Comparison of ENCODE assay signal across 16 cellular contexts in the genomic region with DNA sequence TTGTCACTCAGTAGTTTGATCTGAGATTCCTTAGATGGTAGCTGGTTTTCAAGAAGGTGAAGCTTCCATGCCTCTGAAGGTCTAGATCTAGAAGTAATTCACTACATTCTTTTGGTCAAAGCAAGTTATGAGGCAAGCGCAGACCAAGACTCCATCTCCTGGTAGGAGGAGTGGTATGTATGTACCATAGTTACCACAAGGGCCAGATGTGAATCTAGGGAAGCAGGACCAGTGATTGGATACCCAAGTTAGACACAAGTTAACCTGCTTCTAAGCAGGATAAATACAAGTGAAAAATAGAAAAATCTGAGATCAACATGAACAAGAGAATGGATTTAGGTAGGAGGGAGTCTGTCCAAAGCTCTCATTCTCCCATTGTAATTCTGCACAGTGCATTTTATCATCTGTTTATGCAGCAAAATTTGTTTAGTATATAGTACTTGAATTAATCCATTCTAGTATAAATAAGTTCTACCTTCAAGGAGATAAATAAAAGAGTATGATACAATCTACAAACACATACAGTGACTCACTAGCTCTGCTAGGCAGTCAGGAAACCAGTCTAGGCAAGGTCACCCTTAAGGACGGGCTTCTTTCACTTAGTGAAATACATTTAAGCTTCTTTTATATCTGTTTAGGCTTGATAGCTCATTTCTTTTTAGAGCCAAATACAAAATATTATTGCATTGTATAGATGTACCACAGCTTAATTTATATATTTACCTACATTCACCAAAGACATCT. TPM values are rescaled to one million over a fixed set of nuclear protein-coding genes. Genes with fewer than 3 reads are reported as not detected.
A peak's percentile ranks its signal among the peaks of the same experiment; 100 is the strongest.
DNase-seq lines count a peak whose midpoint lies in the region; ATAC-seq and TF ChIP-seq lines count a peak whose summit lies in the region.
"Had no signal": no experiment of that assay in that cellular context is flagged by ENCODE, and none has a peak within 500 bp of the region (broad histone marks: within the 10 kb centered on the region; RNA-seq: fewer than 3 reads in every experiment).

No MANE protein-coding gene starts in this region.

- no peaks in the 10 kb centered on the region for H3K27me3 Mint-ChIP-seq in HFFc6 (ENCODE audit: insufficient read depth)
- H3K27me3 Mint-ChIP-seq: activated B cell treated with CpG ODN at 0.5 μM for 24 hours had no signal

- H3K14ac ChIP-seq in mesenchymal stem cell (ENCODE audit: low read length in 2 of 2) = no peak overlapping the region

- no peak overlapping the region for H3K9ac ChIP-seq in mesenchymal stem cell (ENCODE audit: low read length)

- no peak overlapping the region for H3K18ac ChIP-seq in mesenchymal stem cell (ENCODE audit: low read depth in 1 of 2, low read length in 2 of 2)

- H3K36me3 ChIP-seq in mesenchymal stem cell (ENCODE audit: control insufficient read depth in 1 of 2, insufficient read depth in 2 of 2, low read depth in 1 of 2, low read length in 2 of 2) = no peaks in the 10 kb centered on the region
- H3K36me3 ChIP-seq: prostate gland had no signal

- H2BK120ac ChIP-seq in mesenchymal stem cell (ENCODE audit: low read depth, low read length) = no peak overlapping the region

- H3K9me3 Mint-ChIP-seq in HFFc6 = no peaks in the 10 kb centered on the region
- H3K9me3 Mint-ChIP-seq: activated B cell treated with CpG ODN at 0.5 μM for 24 hours had no signal

- H3K4me1 Mint-ChIP-seq in HFFc6 (ENCODE audit: low read depth) = peaks cover 23% of the 10 kb centered on the region

- no peaks in the 10 kb centered on the region for H3K36me3 Mint-ChIP-seq in HFFc6 (ENCODE audit: low read depth)

- DNase-seq in activated gamma-delta T cell treated with Interleukin-2 at 50 U/mL for 16 hours = peak; percentile 26
- DNase-seq in activated gamma-delta T cell (lab: John Stamatoyannopoulos, UW) = no peak
- DNase-seq in HFFc6 = peak; percentile 43
- DNase-seq in astrocyte of the spinal cord (ENCODE audit: low read depth, low spot score) = peak; percentile 41
- DNase-seq in mesenchymal stem cell = peak; percentile 75
- no peak for DNase-seq in sciatic nerve (ENCODE audit: low spot score)
- no peak for DNase-seq in effector CD4-positive, alpha-beta T cell
- DNase-seq in NCI-H524 (lab: John Stamatoyannopoulos, UW) = no peak
- DNase-seq: activated B cell treated with CpG ODN at 0.5 μM for 24 hours, caudate nucleus, DMS 273 treated with DMSO at 0.1 percent for 48 hours, hippocampal formation, NCI-H2029, NCI-H526 treated with DMSO at 0.1 percent for 48 hours, SW 1271 had no signal

- H4K91ac ChIP-seq in mesenchymal stem cell (ENCODE audit: low read length) = no peak overlapping the region

- H3K4me1 ChIP-seq in mesenchymal stem cell (ENCODE audit: control insufficient read depth, insufficient read depth, low read depth, low read length) = no peaks in the 10 kb centered on the region
- H3K4me1 ChIP-seq: prostate gland had no signal

- no peak overlapping the region for H2AK5ac ChIP-seq in mesenchymal stem cell (ENCODE audit: low read length, severe bottlenecking)

- no peak for ATAC-seq in sciatic nerve

- intact Hi-C loops in sciatic nerve (cut with DNase I) = no loop called here

- no peak overlapping the region for H2BK12ac ChIP-seq in mesenchymal stem cell (ENCODE audit: low read length in 2 of 2)

- H3K27ac Mint-ChIP-seq in HFFc6 = no peak overlapping the region
- H3K27ac Mint-ChIP-seq: activated B cell treated with CpG ODN at 0.5 μM for 24 hours had no signal

- H3K23ac ChIP-seq in mesenchymal stem cell (ENCODE audit: low read length in 2 of 2) = no peak overlapping the region

- no peak overlapping the region for H3K4me2 ChIP-seq in mesenchymal stem cell (ENCODE audit: low read length, poor library complexity, severe bottlenecking)

- no peak overlapping the region for H3K4ac ChIP-seq in mesenchymal stem cell (ENCODE audit: low read depth in 1 of 2, low read length in 2 of 2)

- H3K4me3 ChIP-seq in astrocyte of the spinal cord (ENCODE audit: low read depth, low read length) (no peak overlapping the region), mesenchymal stem cell (ENCODE audit: insufficient read depth in 1 of 2, low read depth in 1 of 2, low read length in 2 of 2) (no peak overlapping the region)
- H3K4me3 ChIP-seq: prostate gland had no signal

- in situ Hi-C loops in astrocyte of the spinal cord (cut with HindIII; ENCODE audit: low sequenced_read_pairs) = no loop called here

- H4K8ac ChIP-seq in mesenchymal stem cell (ENCODE audit: low read length) = no peak overlapping the region

- H2AFZ ChIP-seq in mesenchymal stem cell (ENCODE audit: low read depth, low read length) = no peak overlapping the region

- H3K27ac ChIP-seq in mesenchymal stem cell (ENCODE audit: low read length, poor library complexity, severe bottlenecking) = no peak overlapping the region
- H3K27ac ChIP-seq: prostate gland had no signal

- no peak overlapping the region for H2BK15ac ChIP-seq in mesenchymal stem cell (ENCODE audit: low read depth, poor library complexity, severe bottlenecking)

- 93% methylated on average over 1 of the region's 2 CpGs for WGBS in mesenchymal stem cell

- H3K4me3 Mint-ChIP-seq in HFFc6 = no peak overlapping the region
- H3K4me3 Mint-ChIP-seq: activated B cell treated with CpG ODN at 0.5 μM for 24 hours had no signal

- no peaks in the 10 kb centered on the region for H3K79me1 ChIP-seq in mesenchymal stem cell (replicated peaks; ENCODE audit: low read length, poor library complexity, severe bottlenecking)

- H3K27me3 ChIP-seq in mesenchymal stem cell (ENCODE audit: control insufficient read depth in 1 of 2, insufficient read depth in 1 of 2, low read length in 2 of 2) = no peaks in the 10 kb centered on the region

- no peaks in the 10 kb centered on the region for H3K9me3 ChIP-seq in mesenchymal stem cell (ENCODE audit: control insufficient read depth, low read length)
- H3K9me3 ChIP-seq: prostate gland had no signal

- TF ChIP-seq CTCF in HFFc6 (IDR thresholded peaks at IDR 0.05) (no peak), astrocyte of the spinal cord (IDR thresholded peaks at IDR 0.05; ENCODE audit: low read depth, low read length) (no peak)

- H2BK5ac ChIP-seq in mesenchymal stem cell (ENCODE audit: low read depth, low read length, poor library complexity, severe bottlenecking) = no peak overlapping the region

RNA-seq across cellular contexts. Expression of gene DOCK10, which starts 14.2 kb away (rescaled TPM):
- total RNA-seq in HFFc6 (2021; fragmentation: NEBNext Ultra II Directional; extraction: Animal tissue kit (Norgen Biotek cat#: 25700)) = 10 to 100 TPM; 61.1 to 78.8 (median 75.8) TPM
- polyA plus RNA-seq in mesenchymal stem cell (2013, experiment 1 of 2) = 5.5 TPM
- 5.1 TPM for polyA plus RNA-seq in mesenchymal stem cell (2013, experiment 2 of 2)
- 50.7 TPM for total RNA-seq in sciatic nerve

Comparison
In these comparisons a context has a peak if more than half of its experiments do, and no peak if none do; other contexts are left out.
1. DNase-seq: peak in activated gamma-delta T cell treated with Interleukin-2 at 50 U/mL for 16 hours (single experiment), HFFc6 (single experiment), astrocyte of the spinal cord (single experiment) and mesenchymal stem cell (single experiment); none in activated gamma-delta T cell (single experiment), sciatic nerve (single experiment), effector CD4-positive, alpha-beta T cell (single experiment) and NCI-H524 (0 of 2).